Comparison of ENCODE assay signal across 11 cellular contexts in genomic region chr17:64230551-64231408, GRCh38. TPM values are rescaled to one million over a fixed set of nuclear protein-coding genes. Genes with fewer than 3 reads are reported as not detected.
DNase-seq lines count a peak whose midpoint lies in the region; ATAC-seq lines count a peak whose summit lies in the region.
"Had no signal": no experiment of that assay in that cellular context is flagged by ENCODE, and none has a peak within 500 bp of the region (broad histone marks: within the 10 kb centered on the region; RNA-seq: fewer than 3 reads in every experiment).

No MANE protein-coding gene starts in this region.

- no peaks in the 10 kb centered on the region for H3K36me3 ChIP-seq in esophagus (ENCODE audit: control insufficient read depth in 2 of 2, insufficient read depth in 2 of 2, low read length in 1 of 2)
- H3K36me3 ChIP-seq in muscle layer of colon (ENCODE audit: insufficient read depth, low read length), result no peaks in the 10 kb centered on the region

- no peak overlapping the region for H3K9ac ChIP-seq in muscle layer of colon (ENCODE audit: low read length)
- H3K9ac ChIP-seq: KMS-11 had no signal

- ATAC-seq in Right ventricle myocardium inferior (peak; percentile 57), GM18517 (IDR thresholded peaks at IDR 0.05; ENCODE audit: unreplicated experiment) (no peak), left colon (no peak)

- intact Hi-C loops in Right ventricle myocardium inferior (cut with DNase I), result no loop called here
- intact Hi-C loops in cardiac septum (cut with DNase I), result no loop called here
- intact Hi-C loops in left colon (cut with DNase I, micrococcal nuclease), result no loop called here

- H3K27ac ChIP-seq in esophagus (ENCODE audit: low read depth in 2 of 2, low read length in 1 of 2), result peak overlapping the region; percentile 79 to 85
- peak overlapping the region; percentile 56 for H3K27ac ChIP-seq in muscle layer of colon (ENCODE audit: low read depth, low read length)
- H3K27ac ChIP-seq: KMS-11 had no signal

- H3K4me1 ChIP-seq in esophagus (ENCODE audit: control insufficient read depth in 2 of 2, insufficient read depth in 2 of 2, low read length in 1 of 2) (peaks cover 0 to 12% of the 10 kb centered on the region in 2 donors), muscle layer of colon (ENCODE audit: insufficient read depth, low read length) (peaks cover 15% of the 10 kb centered on the region)

- DNase-seq in Right ventricle myocardium inferior (ENCODE audit: missing footprints) (no peak), cardiac septum (ENCODE audit: low spot score) (no peak), superior temporal gyrus (ENCODE audit: extremely low spot score) (no peak), left colon (no peak), KBM-7 (no peak)
- DNase-seq: effector memory CD4-positive, alpha-beta T cell; OCI-M1 had no signal

- H3K4me3 ChIP-seq in esophagus (ENCODE audit: low read depth in 1 of 2, low read length in 2 of 2) (no peak overlapping the region), muscle layer of colon (ENCODE audit: low read depth in 1 of 2, low read length in 2 of 2) (no peak overlapping the region)

- WGBS in esophagus, 2 donors, result 51 to 71% methylated on average over 4 of the region's 4 CpGs

- in situ Hi-C loops in KBM-7 (cut with MboI; ENCODE audit: low pct_unique_long_range_greater_than_20kb, low sequenced_read_pairs), result no loop called here

- H3K9me3 ChIP-seq in esophagus (ENCODE audit: control insufficient read depth in 2 of 2, insufficient read depth in 1 of 2, low read depth in 1 of 2, low read length in 1 of 2) (no peaks in the 10 kb centered on the region), muscle layer of colon (ENCODE audit: low read length) (no peaks in the 10 kb centered on the region)

- no peaks in the 10 kb centered on the region for H3K27me3 ChIP-seq in esophagus (ENCODE audit: control insufficient read depth in 1 of 2, insufficient read depth in 2 of 2, low read length in 2 of 2)
- H3K27me3 ChIP-seq in muscle layer of colon (ENCODE audit: control insufficient read depth in 1 of 2, insufficient read depth in 2 of 2, low read length in 2 of 2), result no peaks in the 10 kb centered on the region

RNA-seq across cellular contexts. Expression of gene TEX2, which starts 32.3 kb away (rescaled TPM):
- total RNA-seq in Right ventricle myocardium inferior, result 56.1 TPM
- total RNA-seq in cardiac septum, result 48.8 TPM
- polyA plus RNA-seq in esophagus, result 10 to 100 TPM in 1 of 2 donors, 1 to 10 TPM in 1; 7.9 to 10.6 TPM
- total RNA-seq in left colon, result 10 to 100 TPM; 32.9 to 36.4 TPM
